ENCODE assay signal across 16 cellular contexts in the genomic region with DNA sequence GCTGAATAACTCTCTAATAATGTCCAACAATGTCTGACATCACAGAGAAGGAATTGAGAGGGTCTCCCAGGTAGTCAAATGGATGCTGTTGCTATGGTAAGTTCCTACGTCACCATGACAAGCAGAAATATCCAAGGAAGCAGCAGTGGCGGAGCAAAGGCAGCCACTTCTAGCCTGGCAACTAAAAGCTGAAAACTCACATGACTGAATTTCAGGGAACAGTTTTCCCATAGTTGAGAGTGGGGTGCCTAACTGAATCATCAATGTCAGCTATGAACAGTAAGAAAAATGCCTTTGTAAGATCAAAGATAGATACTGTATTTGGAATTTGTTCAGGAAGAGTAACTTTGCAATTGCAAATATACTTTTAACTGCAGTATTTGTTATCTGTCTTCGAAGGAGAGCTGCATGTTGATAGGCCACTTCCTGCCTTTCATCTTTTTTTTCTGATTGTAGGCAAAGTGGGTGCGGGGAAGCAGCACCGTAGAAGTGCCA.
DNase-seq lines count a peak whose midpoint lies in the region; ATAC-seq and TF ChIP-seq lines count a peak whose summit lies in the region.
"Had no signal": no experiment of that assay in that cellular context is flagged by ENCODE, and none has a peak within 500 bp of the region (broad histone marks: within the 10 kb centered on the region; RNA-seq: fewer than 3 reads in every experiment).

No MANE protein-coding gene starts in this region.

- DNase-seq in heart left ventricle = no peak
- no peak for DNase-seq in right atrium auricular region (ENCODE audit: low spot score)
- DNase-seq in T-helper 17 cell = no peak
- no peak for DNase-seq in heart right ventricle
- DNase-seq in glomerular visceral epithelial cell (ENCODE audit: extremely low spot score) = no peak
- DNase-seq: activated CD8-positive, alpha-beta memory T cell treated with anti-CD3 and anti-CD28 coated beads, Interleukin-2, amount 50 U/mL, for 4 hours; anterior cingulate cortex; left cardiac atrium; naive B cell; NCI-H187; SJCRH30; stimulated activated CD4-positive, alpha-beta T cell treated with anti-CD3 and anti-CD28 coated beads, Interleukin-2, amount 100 ng/mL, for 24 hours had no signal

- TF ChIP-seq POLR2A in heart left ventricle (IDR thresholded peaks at IDR 0.05) = no peak

- no peaks in the 10 kb centered on the region for H3K9me3 ChIP-seq in heart left ventricle
- no peaks in the 10 kb centered on the region for H3K9me3 ChIP-seq in right atrium auricular region
- H3K9me3 ChIP-seq in T-helper 17 cell (ENCODE audit: control insufficient read depth, low read length, poor library complexity, severe bottlenecking) = no peaks in the 10 kb centered on the region
- no peaks in the 10 kb centered on the region for H3K9me3 ChIP-seq in heart right ventricle

- no peaks in the 10 kb centered on the region for H3K36me3 ChIP-seq in heart left ventricle
- H3K36me3 ChIP-seq in right atrium auricular region = no peaks in the 10 kb centered on the region
- no peaks in the 10 kb centered on the region for H3K36me3 ChIP-seq in heart right ventricle
- H3K36me3 ChIP-seq: SJCRH30 had no signal

- H3K4me1 ChIP-seq in heart left ventricle (peaks cover 0 to 61% (median 43%) of the 10 kb centered on the region in 12 donors), right atrium auricular region (peaks cover 0 to 47% of the 10 kb centered on the region in 2 donors), heart right ventricle (peaks cover 0 to 59% (median 45%) of the 10 kb centered on the region in 9 donors)
- H3K4me1 ChIP-seq: SJCRH30 had no signal

- H3K27ac ChIP-seq in heart left ventricle (peak overlapping the region in 11 of 12 donors; percentile 5 to 62 (median 33)), right atrium auricular region (peak overlapping the region in 1 of 2 donors; percentile 64), heart right ventricle (peak overlapping the region in 7 of 10 donors; percentile 2 to 66 (median 43))
- H3K27ac ChIP-seq: SJCRH30 had no signal

- H3K4me3 ChIP-seq in heart left ventricle (no peak overlapping the region), right atrium auricular region (no peak overlapping the region), heart right ventricle (no peak overlapping the region)
- H3K4me3 ChIP-seq: SJCRH30 had no signal

- ATAC-seq in heart left ventricle (peak in 3 of 4 donors; percentile 39 to 56 (median 40)), T-helper 17 cell (peak; percentile 81), heart right ventricle (peak in 3 of 8 donors; percentile 23 to 63 (median 63)), HG03469 (IDR thresholded peaks at IDR 0.05; ENCODE audit: unreplicated experiment) (no peak), HG02870 (IDR thresholded peaks at IDR 0.05; ENCODE audit: unreplicated experiment) (no peak)
- no peak for ATAC-seq in stimulated activated memory B cell treated with anti-CD40 and anti-IgM and Interleukin-4, amounts not matched to agents 10 μg/mL and 1 μg/mL and 100 μg/mL, for 72 hours
- ATAC-seq: stimulated activated effector memory CD8-positive, alpha-beta T cell treated with anti-CD3 and anti-CD28 coated beads, Interleukin-12 subunit alpha, Interleukin-12 subunit beta, amount 100 ng/mL, for 72 hours had no signal

- peak overlapping the region; percentile 47 for H3K27ac Mint-ChIP-seq in T-helper 17 cell
- peak overlapping the region; percentile 24 for H3K27ac Mint-ChIP-seq in stimulated activated memory B cell treated with anti-CD40 and anti-IgM and Interleukin-4, amounts not matched to agents 10 μg/mL and 1 μg/mL and 100 μg/mL, for 72 hours
- H3K27ac Mint-ChIP-seq: naive B cell; stimulated activated effector memory CD8-positive, alpha-beta T cell treated with anti-CD3 and anti-CD28 coated beads, Interleukin-12 subunit alpha, Interleukin-12 subunit beta, amount 100 ng/mL, for 72 hours had no signal

- H3K36me3 Mint-ChIP-seq in T-helper 17 cell (ENCODE audit: low read depth) = no peaks in the 10 kb centered on the region
- H3K36me3 Mint-ChIP-seq in stimulated activated memory B cell treated with anti-CD40 and anti-IgM and Interleukin-4, amounts not matched to agents 10 μg/mL and 1 μg/mL and 100 μg/mL, for 72 hours = no peaks in the 10 kb centered on the region
- H3K36me3 Mint-ChIP-seq: naive B cell; stimulated activated effector memory CD8-positive, alpha-beta T cell treated with anti-CD3 and anti-CD28 coated beads, Interleukin-12 subunit alpha, Interleukin-12 subunit beta, amount 100 ng/mL, for 72 hours had no signal

- H3K27me3 Mint-ChIP-seq in T-helper 17 cell = no peaks in the 10 kb centered on the region
- no peaks in the 10 kb centered on the region for H3K27me3 Mint-ChIP-seq in stimulated activated memory B cell treated with anti-CD40 and anti-IgM and Interleukin-4, amounts not matched to agents 10 μg/mL and 1 μg/mL and 100 μg/mL, for 72 hours
- H3K27me3 Mint-ChIP-seq: naive B cell had no signal

- no peaks in the 10 kb centered on the region for H3K9me3 Mint-ChIP-seq in stimulated activated memory B cell treated with anti-CD40 and anti-IgM and Interleukin-4, amounts not matched to agents 10 μg/mL and 1 μg/mL and 100 μg/mL, for 72 hours
- H3K9me3 Mint-ChIP-seq: naive B cell; stimulated activated effector memory CD8-positive, alpha-beta T cell treated with anti-CD3 and anti-CD28 coated beads, Interleukin-12 subunit alpha, Interleukin-12 subunit beta, amount 100 ng/mL, for 72 hours had no signal

- intact Hi-C loops in heart left ventricle (cut with DNase I) = loop anchor here in 4 of 10 donors (5.0 to 10.0 kb wide), 4 partner anchors 53 to 160 kb away; no protein-coding TSS in a partner anchor
- intact Hi-C loops in heart right ventricle (cut with DNase I) = loop anchor here in 4 of 10 donors (5.0 to 10.0 kb wide), 3 partner anchors 50 to 243 kb away; no protein-coding TSS in a partner anchor

- 32 to 52% (median 40%) methylated on average over 5 of the region's 5 CpGs for WGBS in heart left ventricle, 4 donors
- 35 to 45% methylated on average over 5 of the region's 5 CpGs for WGBS in heart right ventricle, 2 donors

- H3K27me3 ChIP-seq in heart left ventricle (no peaks in the 10 kb centered on the region), right atrium auricular region (no peaks in the 10 kb centered on the region), heart right ventricle (no peaks in the 10 kb centered on the region)
- H3K27me3 ChIP-seq: SJCRH30 had no signal

- H3K4me1 Mint-ChIP-seq in T-helper 17 cell = peaks cover 38% of the 10 kb centered on the region
- peaks cover 43% of the 10 kb centered on the region for H3K4me1 Mint-ChIP-seq in stimulated activated memory B cell treated with anti-CD40 and anti-IgM and Interleukin-4, amounts not matched to agents 10 μg/mL and 1 μg/mL and 100 μg/mL, for 72 hours

- TF ChIP-seq CTCF in heart left ventricle (IDR thresholded peaks at IDR 0.05) = no peak
- TF ChIP-seq CTCF in right atrium auricular region (IDR thresholded peaks at IDR 0.05) = no peak
- no peak for TF ChIP-seq CTCF in heart right ventricle (IDR thresholded peaks at IDR 0.05)

- peak overlapping the region; percentile 28 for H3K4me3 Mint-ChIP-seq in T-helper 17 cell
- no peak overlapping the region for H3K4me3 Mint-ChIP-seq in stimulated activated memory B cell treated with anti-CD40 and anti-IgM and Interleukin-4, amounts not matched to agents 10 μg/mL and 1 μg/mL and 100 μg/mL, for 72 hours
- H3K4me3 Mint-ChIP-seq: naive B cell; stimulated activated effector memory CD8-positive, alpha-beta T cell treated with anti-CD3 and anti-CD28 coated beads, Interleukin-12 subunit alpha, Interleukin-12 subunit beta, amount 100 ng/mL, for 72 hours had no signal

Comparison
In these comparisons a context has a peak if more than half of its experiments do, and no peak if none do; other contexts are left out.
1. ATAC-seq: peak in heart left ventricle (3 of 4) and T-helper 17 cell (single experiment); none in stimulated activated memory B cell treated with anti-CD40 and anti-IgM and Interleukin-4, amounts not matched to agents 10 μg/mL and 1 μg/mL and 100 μg/mL, for 72 hours (single experiment), HG03469 (single experiment) and HG02870 (single experiment).